ENCODE assay signal across 15 cellular contexts in genomic region chr10:60916025-60916424, GRCh38. TPM values are rescaled to one million over a fixed set of nuclear protein-coding genes. Genes with fewer than 3 reads are reported as not detected.
DNase-seq lines count a peak whose midpoint lies in the region; ATAC-seq and TF ChIP-seq lines count a peak whose summit lies in the region.
"Had no signal": no experiment of that assay in that cellular context is flagged by ENCODE, and none has a peak within 500 bp of the region (broad histone marks: within the 10 kb centered on the region; RNA-seq: fewer than 3 reads in every experiment).

No MANE protein-coding gene starts in this region.

- H3K4me1 ChIP-seq in HCT116 (ENCODE audit: control insufficient read depth in 1 of 2, insufficient read depth in 2 of 2, low read length in 2 of 2) (no peaks in the 10 kb centered on the region), left lung (peaks cover 2 to 4% of the 10 kb centered on the region in 2 donors)

- H3K9me2 ChIP-seq in HCT116 (ENCODE audit: insufficient read depth): no peaks in the 10 kb centered on the region

- POLR2A ChIA-PET in HCT116 (lab: Charles Lee): no interaction called here

- TF ChIP-seq CTCF in Calu3 (IDR thresholded peaks at IDR 0.05; ENCODE audit: unreplicated experiment) (peak; percentile 13), HCT116 (IDR thresholded peaks at IDR 0.05 in 2 of 3, conservative IDR thresholded peaks at IDR 0.05 in 1 of 3; ENCODE audit: borderline replicate concordance in 1 of 3, insufficient read depth in 1 of 3, low read depth in 2 of 3, low read length in 2 of 3) (peak in 2 of 3 experiments; percentile 36 to 40; a peak in 4 of 6 replicates), cardiac fibroblast (IDR thresholded peaks at IDR 0.05; ENCODE audit: low read depth, low read length) (peak; percentile 41), mesothelial cell of epicardium (IDR thresholded peaks at IDR 0.05; ENCODE audit: unreplicated experiment) (peak; percentile 41), left lung (IDR thresholded peaks at IDR 0.05) (no peak)

- no peak for TF ChIP-seq POLR2A in HCT116 (IDR thresholded peaks at IDR 0.05; ENCODE audit: borderline replicate concordance, extremely low read depth, insufficient read depth, insufficient read length)

- no peaks in the 10 kb centered on the region for H3K27me3 ChIP-seq in HCT116 (ENCODE audit: insufficient read depth, low read length)
- H3K27me3 ChIP-seq in left lung: no peaks in the 10 kb centered on the region

- H4K20me1 ChIP-seq in HCT116 (ENCODE audit: insufficient read depth): no peaks in the 10 kb centered on the region

- no peak for TF ChIP-seq RAD21 in HCT116 (IDR thresholded peaks at IDR 0.05; ENCODE audit: low read depth)

- H3K4me3 Mint-ChIP-seq in Calu3 (ENCODE audit: low read depth, unreplicated experiment) (no peak overlapping the region), mesothelial cell of epicardium (no peak overlapping the region)
- H3K4me3 Mint-ChIP-seq: natural killer cell had no signal

- no peak overlapping the region for H3K4me2 ChIP-seq in HCT116 (ENCODE audit: low read length)

- no peak overlapping the region for H3K27ac ChIP-seq in HCT116 (ENCODE audit: low read depth, low read length)
- no peak overlapping the region for H3K27ac ChIP-seq in left lung
- H3K27ac ChIP-seq: C4-2B had no signal

- RAD21 ChIA-PET in HCT116 (lab: Charles Lee; ENCODE audit: low non-redundant PET in 1 of 2, low total read pairs in 2 of 2, uncharacterized antibody in 2 of 2, unreplicated experiment in 2 of 2): interaction anchor here in 1 of 2 experiments (0.6 kb wide), 1 partner anchor 36 kb away, joined by 7 read pairs; no protein-coding TSS in a partner anchor

- no peaks in the 10 kb centered on the region for H3K79me2 ChIP-seq in HCT116 (ENCODE audit: insufficient read depth, low read length)

- H3K9me3 Mint-ChIP-seq in Calu3 (ENCODE audit: low read depth, unreplicated experiment) (peaks cover 2% of the 10 kb centered on the region), mesothelial cell of epicardium (peaks cover 15% of the 10 kb centered on the region)

- no peaks in the 10 kb centered on the region for H3K36me3 Mint-ChIP-seq in Calu3 (ENCODE audit: insufficient read depth, unreplicated experiment)
- peaks cover 42% of the 10 kb centered on the region for H3K36me3 Mint-ChIP-seq in mesothelial cell of epicardium
- H3K36me3 Mint-ChIP-seq: natural killer cell had no signal

- H3K27ac Mint-ChIP-seq in Calu3 (ENCODE audit: unreplicated experiment) (no peak overlapping the region), mesothelial cell of epicardium (peak overlapping the region; percentile 79)
- H3K27ac Mint-ChIP-seq: natural killer cell had no signal

- BruUV-seq in Calu3 (replicated peaks; lab: Mats Ljungman, UMichigan) (no TSS peak), HCT116 (replicated peaks; lab: Mats Ljungman, UMichigan) (no TSS peak)

- H3K27me3 Mint-ChIP-seq in Calu3 (ENCODE audit: unreplicated experiment) (no peaks in the 10 kb centered on the region), mesothelial cell of epicardium (ENCODE audit: low read depth) (no peaks in the 10 kb centered on the region)

- intact Hi-C loops in Calu3 (cut with micrococcal nuclease; ENCODE audit: unreplicated experiment): no loop called here
- intact Hi-C loops in HCT116 (cut with micrococcal nuclease): no loop called here
- intact Hi-C loops in left lung (cut with DNase I): no loop called here

- H3K36me3 ChIP-seq in HCT116 (ENCODE audit: control insufficient read depth in 1 of 2, insufficient read depth in 2 of 2, low read length in 2 of 2): no peaks in the 10 kb centered on the region
- no peaks in the 10 kb centered on the region for H3K36me3 ChIP-seq in left lung

- CTCF ChIA-PET in Calu3 (lab: Charles Lee) (interaction anchor here (1.3 kb wide), 1 partner anchor 23 kb away, joined by 3 read pairs; no protein-coding TSS in a partner anchor), HCT116 (lab: Charles Lee) (no interaction called here)

- no peaks in the 10 kb centered on the region for H3K9me3 ChIP-seq in HCT116 (ENCODE audit: control insufficient read depth in 1 of 2, insufficient read depth in 1 of 2, low read depth in 1 of 2, low read length in 2 of 2)
- no peaks in the 10 kb centered on the region for H3K9me3 ChIP-seq in left lung

- H2AFZ ChIP-seq in HCT116 (ENCODE audit: low read depth, low read length, poor library complexity, severe bottlenecking): no peak overlapping the region

- peak; percentile 73 for ATAC-seq in HCT116
- no peak for ATAC-seq in left lung
- no peak for ATAC-seq in HG03139 (IDR thresholded peaks at IDR 0.05; ENCODE audit: unreplicated experiment)
- ATAC-seq: left lobe of liver had no signal

- H3K9ac ChIP-seq in HCT116 (ENCODE audit: low read length): no peak overlapping the region

- peak; percentile 15 for DNase-seq in Calu3
- DNase-seq in HCT116 (ENCODE audit: low read depth, low spot score): no peak
- peak in 1 of 2 donors; percentile 27 for DNase-seq in cardiac fibroblast (ENCODE audit: low read depth in 2 of 2)
- no peak for DNase-seq in mesothelial cell of epicardium (ENCODE audit: low spot score in 2 of 2, unreplicated experiment in 2 of 2)
- DNase-seq in left lung: no peak
- no peak for DNase-seq in NCI-H187 (lab: John Stamatoyannopoulos, UW)
- DNase-seq in activated T-cell treated with anti-CD3 and anti-CD28 coated beads for 4 hours: no peak
- DNase-seq: activated CD4-positive, CD25-positive, alpha-beta regulatory T cell treated with anti-CD3 and anti-CD28 coated beads, Interleukin-2, amount 50 U/mL, for 72 hours; activated T-cell treated with anti-CD3 and anti-CD28 coated beads, Interleukin-2, amount 50 U/mL, for 48 hours; aorta; natural killer cell; NCI-H2029 treated with DMSO at 0.1 percent for 48 hours had no signal

- H3K4me3 ChIP-seq in HCT116 (replicated peaks in 1 of 2; ENCODE audit: low read depth in 1 of 2, low read length in 2 of 2) (no peak overlapping the region), cardiac fibroblast (replicated peaks in 1 of 2; ENCODE audit: low read depth in 2 of 2, low read length in 2 of 2) (no peak overlapping the region), left lung (no peak overlapping the region)

- H3K4me1 Mint-ChIP-seq in Calu3 (ENCODE audit: low read depth, unreplicated experiment): no peaks in the 10 kb centered on the region
- peaks cover 16% of the 10 kb centered on the region for H3K4me1 Mint-ChIP-seq in mesothelial cell of epicardium

TF ChIP-seq in HCT116, 20 proteins besides CTCF, POLR2A, EP300 and RAD21:
- no peak for TF ChIP-seq EZH2 (IDR thresholded peaks at IDR 0.05)
- no peak for TF ChIP-seq FOSL1 (IDR thresholded peaks at IDR 0.05; ENCODE audit: low read depth)
- no peak for TF ChIP-seq MAX (IDR thresholded peaks at IDR 0.05)
- no peak for TF ChIP-seq JUND (IDR thresholded peaks at IDR 0.05)
- TF ChIP-seq SRF (IDR thresholded peaks at IDR 0.05; ENCODE audit: low read depth): no peak
- TF ChIP-seq ELF1 (IDR thresholded peaks at IDR 0.05; ENCODE audit: borderline replicate concordance, low read depth): no peak
TF ChIP-seq in HCT116: peak in this region for 0.

RNA-seq across cellular contexts. Expression of gene RHOBTB1, which starts 28.0 kb away (rescaled TPM):
- total RNA-seq in Calu3 (2022) (9.8 and 10.2 TPM in 2 replicates), HCT116 (2021; ENCODE audit: unreplicated experiment) (1.6 TPM), mesothelial cell of epicardium (50.3 to 52.5 TPM (median 51.2 TPM) in 3 replicates), left lung (10 to 100 TPM; 13.1 to 16.3 TPM)
- polyA plus RNA-seq in HCT116 (2012): 1.1 and 1.9 TPM in 2 replicates

Comparison
In these comparisons a context has a peak if more than half of its experiments do, and no peak if none do; other contexts are left out.
1. CTCF ChIP-seq: peak in Calu3 (single experiment), HCT116 (2 of 3), cardiac fibroblast (single experiment) and mesothelial cell of epicardium (single experiment); none in left lung (0 of 2).